In genomic region chrX:136195247-136195646, GRCh38 we compare ENCODE assay signal across 23 cellular contexts. TPM values are rescaled to one million over a fixed set of nuclear protein-coding genes. Genes with fewer than 3 reads are reported as not detected.
DNase-seq lines count a peak whose midpoint lies in the region; ATAC-seq and TF ChIP-seq lines count a peak whose summit lies in the region.
"Had no signal": no experiment of that assay in that cellular context is flagged by ENCODE, and none has a peak within 500 bp of the region (broad histone marks: within the 10 kb centered on the region; RNA-seq: fewer than 3 reads in every experiment).

No MANE protein-coding gene starts in this region.

- TF ChIP-seq CTCF in coronary artery (IDR thresholded peaks at IDR 0.05) = no peak
- TF ChIP-seq CTCF in gastroesophageal sphincter (IDR thresholded peaks at IDR 0.05) = no peak
- no peak for TF ChIP-seq CTCF in uterus (IDR thresholded peaks at IDR 0.05)

- H3K36me3 ChIP-seq in gastroesophageal sphincter (no peaks in the 10 kb centered on the region), uterus (no peaks in the 10 kb centered on the region)

- peak overlapping the region; percentile 64 to 85 for H3K27ac ChIP-seq in coronary artery
- peak overlapping the region; percentile 92 to 96 (median 94) for H3K27ac ChIP-seq in gastroesophageal sphincter
- H3K27ac ChIP-seq in uterus = peak overlapping the region; percentile 81 to 87
- H3K27ac ChIP-seq: RWPE1 had no signal

- no peaks in the 10 kb centered on the region for H3K27me3 ChIP-seq in gastroesophageal sphincter
- no peaks in the 10 kb centered on the region for H3K27me3 ChIP-seq in uterus

- H3K9me3 ChIP-seq in gastroesophageal sphincter (no peaks in the 10 kb centered on the region), uterus (no peaks in the 10 kb centered on the region)
- H3K9me3 ChIP-seq: Caco-2 had no signal

- H3K4me1 ChIP-seq in gastroesophageal sphincter = peaks cover 3 to 70% (median 20%) of the 10 kb centered on the region in 3 donors
- peaks cover 3 to 7% of the 10 kb centered on the region in 2 donors for H3K4me1 ChIP-seq in uterus
- H3K4me1 ChIP-seq: Caco-2 had no signal

- TF ChIP-seq POLR2A in gastroesophageal sphincter (IDR thresholded peaks at IDR 0.05) = no peak
- TF ChIP-seq POLR2A in uterus (IDR thresholded peaks at IDR 0.05) = no peak

- H3K4me3 ChIP-seq in coronary artery (no peak overlapping the region), gastroesophageal sphincter (no peak overlapping the region), uterus (no peak overlapping the region)

- WGBS in gastroesophageal sphincter (ENCODE audit: low coverage in 1 of 2), 2 donors = 16 to 39% methylated on average over 4 of the region's 4 CpGs

- ATAC-seq in gastroesophageal sphincter (no peak), sciatic nerve (peak; percentile 7), GM19467 (IDR thresholded peaks at IDR 0.05; ENCODE audit: unreplicated experiment) (no peak)
- ATAC-seq: activated CD8-positive, alpha-beta T cell treated with anti-CD3 and anti-CD28 coated beads for 36 hours; SK-N-SH treated with all-trans-retinoic acid at 6 μM for 48 hours had no signal

- DNase-seq in coronary artery (ENCODE audit: low spot score) (no peak), sciatic nerve (ENCODE audit: low spot score) (no peak), uterus (no peak), NOMO-1 treated with DMSO at 0.1 percent for 48 hours (lab: John Stamatoyannopoulos, UW; ENCODE audit: unreplicated experiment) (no peak)
- no peak for DNase-seq in activated CD8-positive, alpha-beta memory T cell treated with anti-CD3 and anti-CD28 coated beads for 24 hours
- DNase-seq: activated CD4-positive, alpha-beta T cell treated with anti-CD3 and anti-CD28 coated beads for 1 hour; activated CD8-positive, alpha-beta T cell treated with anti-CD3 and anti-CD28 coated beads for 36 hours; activated effector memory CD4-positive, alpha-beta T cell treated with Interleukin-2 at 50 U/mL for 16 hours; activated T-cell treated with anti-CD3 and anti-CD28 coated beads for 4 hours; aorta; C1 segment of cervical spinal cord; Caco-2; caudate nucleus; dermis blood vessel endothelial cell; DMS79; glutamatergic neuron; NCI-H1436; NCI-H446; T-helper 2 cell had no signal

- intact Hi-C loops in sciatic nerve (cut with DNase I) (no loop called here), uterus (cut with DNase I; ENCODE audit: low total_unique reads) (no loop called here)

- no peak for TF ChIP-seq EP300 in gastroesophageal sphincter (IDR thresholded peaks at IDR 0.05)

RNA-seq across cellular contexts. Expression of gene FHL1, which starts 47.9 kb away (rescaled TPM):
- total RNA-seq in gastroesophageal sphincter (1,000 to 10,000 TPM; 2,495 to 4,363 (median 3,004) TPM), sciatic nerve (174 TPM), uterus (100 to 1,000 TPM; 279 to 745 (median 469) TPM)

RNA-seq across cellular contexts. Expression of gene MAP7D3, which starts 56.0 kb away (rescaled TPM):
- 10 to 100 TPM; 17.1 to 30.5 (median 23.0) TPM for total RNA-seq in gastroesophageal sphincter
- 17.2 TPM for total RNA-seq in sciatic nerve
- 10 to 100 TPM; 13.8 to 28.5 (median 20.4) TPM for total RNA-seq in uterus
